ENCODE assay signal across 16 cellular contexts in genomic region chr1:115840615-115841460, GRCh38. TPM values are rescaled to one million over a fixed set of nuclear protein-coding genes. Genes with fewer than 3 reads are reported as not detected.
DNase-seq lines count a peak whose midpoint lies in the region; ATAC-seq, FAIRE-seq and TF ChIP-seq lines count a peak whose summit lies in the region.
"Had no signal": no experiment of that assay in that cellular context is flagged by ENCODE, and none has a peak within 500 bp of the region (broad histone marks: within the 10 kb centered on the region; RNA-seq: fewer than 3 reads in every experiment).

TSS of gene NHLH2 (minus strand) at chr1:115841126. CDS start at chr1:115838372, 2,754 bp downstream.

- H3K9me3 ChIP-seq in HUES6 (ENCODE audit: control insufficient read depth, insufficient read depth, low read depth, low read length) (no peaks in the 10 kb centered on the region; the same call in 1 of the 2 replicates), WERI-Rb-1 (ENCODE audit: severe bottlenecking) (no peaks in the 10 kb centered on the region), HepG2 (ENCODE audit: low read length) (no peaks in the 10 kb centered on the region)
- H3K9me3 ChIP-seq: psoas muscle, thoracic aorta had no signal

- intact Hi-C loops in HepG2 (cut with micrococcal nuclease; ENCODE audit: unreplicated experiment), result no loop called here
- intact Hi-C loops in Right ventricle myocardium inferior (cut with DNase I), result no loop called here

- H3K79me1 ChIP-seq in mesendoderm (ENCODE audit: low read length), result no peaks in the 10 kb centered on the region

- no peak within 1 kb of the TSS for H3K4ac ChIP-seq in mesendoderm (ENCODE audit: low read depth, low read length)

- no peak for TF ChIP-seq CTCF in WERI-Rb-1 (IDR thresholded peaks at IDR 0.05; ENCODE audit: low read depth, low read length)
- TF ChIP-seq CTCF in HepG2 (CRISPR knock-in tag; IDR thresholded peaks at IDR 0.05), result no peak

- H3K56ac ChIP-seq in mesendoderm (ENCODE audit: low read length), result peak within 1 kb of the TSS; percentile 7

- no peak within 1 kb of the TSS for H2BK15ac ChIP-seq in mesendoderm (replicated peaks; ENCODE audit: low read depth)

- CTCF ChIA-PET in HepG2 (lab: Yijun Ruan, JAX; ENCODE audit: low intra/inter-chr PET ratio, low total read pairs), result no interaction called here

- no peak within 1 kb of the TSS for H3K27ac ChIP-seq in HUES6 (ENCODE audit: low read depth, low read length)
- H3K27ac ChIP-seq in WERI-Rb-1, result peak within 1 kb of the TSS; percentile 91
- H3K27ac ChIP-seq in mesendoderm (ENCODE audit: low read depth, low read length), result no peak within 1 kb of the TSS
- H3K27ac ChIP-seq in HepG2 (ENCODE audit: extremely low read length, insufficient read depth, low read length), result no peak within 1 kb of the TSS
- H3K27ac ChIP-seq: psoas muscle had no signal

- no peak within 1 kb of the TSS for H3K4me2 ChIP-seq in mesendoderm (ENCODE audit: low read length)
- H3K4me2 ChIP-seq in HepG2 (ENCODE audit: low read depth, low read length), result no peak within 1 kb of the TSS

- H3K4me1 ChIP-seq in HUES6 (ENCODE audit: control insufficient read depth, insufficient read depth, low read length) (peaks cover 12% of the 10 kb centered on the region), mesendoderm (ENCODE audit: control insufficient read depth, low read depth, low read length) (peaks cover 2% of the 10 kb centered on the region), HepG2 (ENCODE audit: insufficient read depth, low read length) (no peaks in the 10 kb centered on the region)

- POLR2A ChIA-PET in HepG2 (lab: Yijun Ruan, JAX), result no interaction called here

- BruUV-seq in HepG2 (replicated peaks; lab: Mats Ljungman, UMichigan), result no TSS peak

- TF ChIP-seq RAD21 in HepG2 (CRISPR knock-in tag; IDR thresholded peaks at IDR 0.05), result no peak

- no peak for TF ChIP-seq POLR2A in HepG2 (IDR thresholded peaks at IDR 0.05; ENCODE audit: insufficient read depth in 1 of 2, low read depth in 2 of 2, low read length in 2 of 2)

- H4K8ac ChIP-seq in mesendoderm (ENCODE audit: low read depth, low read length), result no peak within 1 kb of the TSS

- no CpG with 5 or more reads among the region's 9 CpGs for WGBS in mesendoderm (ENCODE audit: extremely low coverage, insufficient coverage, low lambda C conversion rate)
- WGBS in HepG2 (ENCODE audit: low lambda C conversion rate), result 17% methylated on average over 9 of the region's 9 CpGs

- no peak within 1 kb of the TSS for H2AFZ ChIP-seq in HepG2 (ENCODE audit: low read length)

- H3K9ac ChIP-seq in HUES6 (ENCODE audit: low read length), result no peak within 1 kb of the TSS
- H3K9ac ChIP-seq in mesendoderm (ENCODE audit: low read length), result no peak within 1 kb of the TSS
- no peak within 1 kb of the TSS for H3K9ac ChIP-seq in HepG2 (ENCODE audit: insufficient read depth, low read depth, low read length)

- H3K36me3 ChIP-seq in HUES6 (ENCODE audit: control insufficient read depth, insufficient read depth, low read length), result no peaks in the 10 kb centered on the region
- H3K36me3 ChIP-seq in WERI-Rb-1, result no peaks in the 10 kb centered on the region
- no peaks in the 10 kb centered on the region for H3K36me3 ChIP-seq in mesendoderm (ENCODE audit: control insufficient read depth, insufficient read depth, low read length)
- no peaks in the 10 kb centered on the region for H3K36me3 ChIP-seq in HepG2 (replicated peaks in 1 of 2; ENCODE audit: control insufficient read depth in 1 of 2, insufficient read depth in 2 of 2, low read length in 2 of 2)
- H3K36me3 ChIP-seq: thoracic aorta had no signal

- no peaks in the 10 kb centered on the region for H4K20me1 ChIP-seq in HepG2 (ENCODE audit: insufficient read depth, low read length)

- H3K23ac ChIP-seq in mesendoderm (ENCODE audit: low read length), result no peak within 1 kb of the TSS

- H3K79me2 ChIP-seq in mesendoderm (ENCODE audit: control insufficient read depth, insufficient read depth, low read length) (no peaks in the 10 kb centered on the region), HepG2 (ENCODE audit: insufficient read depth, low read length) (no peaks in the 10 kb centered on the region)

- no peak for ATAC-seq in HepG2
- no peak for ATAC-seq in Right ventricle myocardium inferior
- ATAC-seq: psoas muscle had no signal

- H3K27me3 ChIP-seq in HUES6 (ENCODE audit: control insufficient read depth, insufficient read depth, low read length) (peaks cover 38% of the 10 kb centered on the region; the same call in 1 of the 2 replicates), WERI-Rb-1 (ENCODE audit: insufficient read depth, low read depth, severe bottlenecking) (no peaks in the 10 kb centered on the region), mesendoderm (ENCODE audit: insufficient read depth, low read length, poor library complexity) (no peaks in the 10 kb centered on the region), HepG2 (ENCODE audit: control insufficient read depth in 1 of 2, insufficient read depth in 2 of 2, low read length in 2 of 2) (peaks cover 0 to 19% of the 10 kb centered on the region in 2 experiments; a peak in 2 of 5 replicates)

- in situ Hi-C loops in HepG2 (cut with HindIII; ENCODE audit: extremely low pct_ligation_motif_present, low pct_unique_long_range_greater_than_20kb), result no loop called here

- no peak within 1 kb of the TSS for H3K18ac ChIP-seq in mesendoderm (ENCODE audit: low read length)

- no peak for TF ChIP-seq EP300 in HepG2 (IDR thresholded peaks at IDR 0.05; ENCODE audit: low read depth in 2 of 2, low read length in 2 of 2)
- TF ChIP-seq EP300 in HepG2 (CRISPR knock-in tag; IDR thresholded peaks at IDR 0.05; ENCODE audit: borderline replicate concordance), result no peak

- DNase-seq in DMS 273 (lab: John Stamatoyannopoulos, UW; ENCODE audit: unreplicated experiment), result peak; percentile 89
- DNase-seq in WERI-Rb-1, result no peak
- DNase-seq in mesendoderm, result peak; percentile 35
- DNase-seq in DMS79 treated with DMSO at 0.1 percent for 48 hours (lab: John Stamatoyannopoulos, UW), result no peak
- DNase-seq in HepG2 (ENCODE audit: low spot score), result no peak
- no peak for DNase-seq in activated CD4-positive, alpha-beta T cell treated with anti-CD3 and anti-CD28 coated beads for 48 hours
- no peak for DNase-seq in Right ventricle myocardium inferior (ENCODE audit: missing footprints)
- DNase-seq: activated CD4-positive, alpha-beta T cell treated with anti-CD3 and anti-CD28 coated beads for 1 hour; activated T-cell treated with anti-CD3 and anti-CD28 coated beads, Interleukin-2, amount 50 U/mL, for 1 hour; AML-193; DMS53; NCI-H2081 treated with DMSO at 0.1 percent for 48 hours; psoas muscle had no signal

- H2AK5ac ChIP-seq in mesendoderm (ENCODE audit: low read length), result no peak within 1 kb of the TSS

- H2BK120ac ChIP-seq in mesendoderm (ENCODE audit: low read depth, low read length), result no peak within 1 kb of the TSS

- H4K5ac ChIP-seq in mesendoderm (ENCODE audit: low read length), result no peak within 1 kb of the TSS

- H3K4me3 ChIP-seq in HUES6 (ENCODE audit: low read depth, low read length) (peak within 1 kb of the TSS; percentile 73), WERI-Rb-1 (ENCODE audit: low read depth, low read length) (peak within 1 kb of the TSS; percentile 52), mesendoderm (ENCODE audit: low read length) (no peak within 1 kb of the TSS), HepG2 (replicated peaks in 1 of 3; ENCODE audit: insufficient read depth in 1 of 3, low read depth in 2 of 3, low read length in 3 of 3) (no peak within 1 kb of the TSS)

- FAIRE-seq in HepG2 (lab: Jason Lieb, UNC), result no peak
- FAIRE-seq: H54 had no signal

- no peak within 1 kb of the TSS for H2BK5ac ChIP-seq in mesendoderm (ENCODE audit: low read length)

TF ChIP-seq in HepG2, 621 proteins besides CTCF, POLR2A, EP300 and RAD21 (continues in another document):
- no peak for TF ChIP-seq ZNF709 (CRISPR knock-in tag; IDR thresholded peaks at IDR 0.05)
- TF ChIP-seq CBX2 (IDR thresholded peaks at IDR 0.05; ENCODE audit: low read depth, low read length), result no peak
- no peak for TF ChIP-seq CBX2 (CRISPR knock-in tag; IDR thresholded peaks at IDR 0.05; ENCODE audit: low read depth)
- TF ChIP-seq ZNF225 (CRISPR knock-in tag; IDR thresholded peaks at IDR 0.05), result no peak
- no peak for TF ChIP-seq REPIN1 (CRISPR knock-in tag; IDR thresholded peaks at IDR 0.05; ENCODE audit: borderline replicate concordance, low read depth)

RNA-seq across cellular contexts. Expression of gene NHLH2, which starts in this region (rescaled TPM):
- polyA plus RNA-seq in mesendoderm (2013, experiment 1 of 2), result 1.9 TPM
- polyA plus RNA-seq in mesendoderm (2013, experiment 2 of 2), result 1.9 TPM
- not detected in 2 replicates for total RNA-seq in HepG2 (2016; rRNA removed; fragmentation: Illumina TruSeq; extraction: Trizol)
- total RNA-seq in HepG2 (2016; cell fraction: cytosol; rRNA removed; fragmentation: Illumina TruSeq; extraction: Trizol; ENCODE audit: low read depth), result not detected in 2 replicates
- total RNA-seq in HepG2 (2016; cell fraction: insoluble cytoplasmic fraction; rRNA removed; fragmentation: Illumina TruSeq; extraction: Trizol), result not detected in 2 replicates
- total RNA-seq in HepG2 (2016; cell fraction: membrane; rRNA removed; fragmentation: Illumina TruSeq; extraction: Trizol), result not detected in 2 replicates
- total RNA-seq in HepG2 (2016; cell fraction: nucleus; rRNA removed; fragmentation: Illumina TruSeq; extraction: Trizol), result not detected in 2 replicates
- not detected in 2 replicates for polyA plus RNA-seq in HepG2 (2011; rRNA removed)
- polyA plus RNA-seq in HepG2 (2011; cell fraction: cytosol; rRNA removed), result not detected in 2 replicates
- not detected in 2 replicates for polyA plus RNA-seq in HepG2 (2011; cell fraction: nucleus; rRNA removed)
- not detected in 2 replicates for polyA plus RNA-seq in HepG2 (2012)
- polyA plus RNA-seq in HepG2 (2016; cell fraction: cytosol; fragmentation: Illumina TruSeq; extraction: Trizol; ENCODE audit: low read depth), result not detected in 2 replicates
- not detected in 2 replicates for polyA plus RNA-seq in HepG2 (2016; cell fraction: insoluble cytoplasmic fraction; fragmentation: Illumina TruSeq; extraction: Trizol; ENCODE audit: low read depth)
- polyA plus RNA-seq in HepG2 (2016; cell fraction: membrane; fragmentation: Illumina TruSeq; extraction: Trizol; ENCODE audit: low read depth), result not detected in 2 replicates
- polyA plus RNA-seq in HepG2 (2016; cell fraction: nucleus; fragmentation: Illumina TruSeq; extraction: Trizol; ENCODE audit: insufficient read depth, low read depth), result not detected in 2 replicates
- polyA minus RNA-seq in HepG2 (2011; rRNA and poly(A)+ RNA removed; ENCODE audit: low replicate concordance), result not detected in 2 replicates
- polyA minus RNA-seq in HepG2 (2011; cell fraction: cytosol; rRNA and poly(A)+ RNA removed), result not detected in 2 replicates
- not detected in 2 replicates for polyA minus RNA-seq in HepG2 (2011; cell fraction: nucleus; rRNA and poly(A)+ RNA removed)
- not detected for total RNA-seq in Right ventricle myocardium inferior
- total RNA-seq: psoas muscle, thoracic aorta had no signal
- polyA plus RNA-seq: psoas muscle had no signal

Comparison
In these comparisons a context has a peak if more than half of its experiments do, and no peak if none do; other contexts are left out.
1. DNase-seq: peak in DMS 273 (single experiment) and mesendoderm (single experiment); none in WERI-Rb-1 (single experiment), DMS79 treated with DMSO at 0.1 percent for 48 hours (single experiment), HepG2 (single experiment), activated CD4-positive, alpha-beta T cell treated with anti-CD3 and anti-CD28 coated beads for 48 hours (single experiment) and Right ventricle myocardium inferior (single experiment).
2. H3K4me3 ChIP-seq: peak in HUES6 (single experiment) and WERI-Rb-1 (single experiment); none in mesendoderm (single experiment) and HepG2 (0 of 3).